ENCODE assay signal across 8 cellular contexts in the genomic region with DNA sequence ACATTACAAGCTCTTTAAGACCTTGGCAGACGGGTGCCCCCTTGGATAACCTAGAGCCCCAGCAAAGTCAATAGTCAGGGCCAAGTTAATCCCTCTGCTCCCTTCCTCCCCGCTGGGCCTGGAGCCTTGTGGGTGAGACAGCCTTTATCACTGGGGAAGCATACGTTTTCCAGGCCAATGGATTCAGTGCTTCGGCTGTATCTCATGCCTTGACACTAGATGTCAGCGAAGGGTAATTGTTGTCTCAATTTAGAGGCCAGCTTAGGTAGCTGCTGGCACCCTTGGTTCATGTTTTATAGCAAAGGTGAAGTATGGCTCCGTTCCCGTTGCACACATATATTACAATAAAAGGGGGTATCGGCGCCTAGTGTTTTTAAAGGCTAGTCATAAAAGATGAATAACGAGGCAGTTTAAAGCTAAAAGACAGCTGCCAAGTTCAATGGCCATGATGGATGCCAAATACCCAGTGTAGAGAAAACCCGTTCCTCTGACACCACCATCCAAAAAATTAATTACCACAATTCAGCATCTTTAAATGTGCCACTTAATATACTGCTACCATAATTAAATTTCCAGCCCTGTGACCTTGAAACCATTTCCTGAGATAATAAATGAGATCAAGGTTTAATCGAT. TPM values are rescaled to one million over a fixed set of nuclear protein-coding genes. Genes with fewer than 3 reads are reported as not detected.
DNase-seq lines count a peak whose midpoint lies in the region; ATAC-seq lines count a peak whose summit lies in the region.

No MANE protein-coding gene starts in this region.

- DNase-seq in DMS153 treated with DMSO at 0.1 percent for 48 hours (lab: John Stamatoyannopoulos, UW; ENCODE audit: unreplicated experiment) (peak; percentile 82), MG63 (peak; percentile 56), SK-MEL-5 (ENCODE audit: low read depth, low spot score) (peak; percentile 67), kidney glomerular epithelial cell (lab: John Stamatoyannopoulos, UW) (peak; percentile 5), C1 segment of cervical spinal cord (lab: John Stamatoyannopoulos, UW) (no peak), NOMO-1 treated with DMSO at 0.1 percent for 48 hours (lab: John Stamatoyannopoulos, UW; ENCODE audit: unreplicated experiment) (no peak), amygdala (lab: John Stamatoyannopoulos, UW) (no peak)

- ATAC-seq in HG02610 (IDR thresholded peaks at IDR 0.05; ENCODE audit: unreplicated experiment) = no peak

- no peak overlapping the region for H3K4me3 ChIP-seq in MG63

- in situ Hi-C loops in SK-MEL-5 (cut with HindIII; ENCODE audit: low pct_unique_long_range_greater_than_20kb, low sequenced_read_pairs) = no loop called here

- no peaks in the 10 kb centered on the region for H3K36me3 ChIP-seq in MG63

- H3K9me3 ChIP-seq in MG63 = peaks cover 7% of the 10 kb centered on the region

- H3K27me3 ChIP-seq in MG63 = no peaks in the 10 kb centered on the region

RNA-seq across cellular contexts. Expression of a gene that starts 52.3 kb away (rescaled TPM):
- total RNA-seq in MG63 (2014; rRNA removed; shearing (Covaris generic); ENCODE audit: low replicate concordance) = 125 and 259 TPM in 2 replicates
- 141 and 154 TPM in 2 replicates for total RNA-seq in SK-MEL-5 (2014; rRNA removed; shearing (Covaris generic))
- 157 and 202 TPM in 2 replicates for polyA plus RNA-seq in SK-MEL-5 (2015; cell fraction: cytosol; rRNA removed)
- polyA plus RNA-seq in SK-MEL-5 (2015; cell fraction: nucleus; rRNA removed) = 90.2 and 130 TPM in 2 replicates

Comparison
In these comparisons a context has a peak if more than half of its experiments do, and no peak if none do; other contexts are left out.
1. DNase-seq: peak in DMS153 treated with DMSO at 0.1 percent for 48 hours (single experiment), MG63 (single experiment), SK-MEL-5 (single experiment) and kidney glomerular epithelial cell (single experiment); none in C1 segment of cervical spinal cord (0 of 14), NOMO-1 treated with DMSO at 0.1 percent for 48 hours (single experiment) and amygdala (0 of 56).